Comparison of ENCODE assay signal across 9 cellular contexts in the genomic region with DNA sequence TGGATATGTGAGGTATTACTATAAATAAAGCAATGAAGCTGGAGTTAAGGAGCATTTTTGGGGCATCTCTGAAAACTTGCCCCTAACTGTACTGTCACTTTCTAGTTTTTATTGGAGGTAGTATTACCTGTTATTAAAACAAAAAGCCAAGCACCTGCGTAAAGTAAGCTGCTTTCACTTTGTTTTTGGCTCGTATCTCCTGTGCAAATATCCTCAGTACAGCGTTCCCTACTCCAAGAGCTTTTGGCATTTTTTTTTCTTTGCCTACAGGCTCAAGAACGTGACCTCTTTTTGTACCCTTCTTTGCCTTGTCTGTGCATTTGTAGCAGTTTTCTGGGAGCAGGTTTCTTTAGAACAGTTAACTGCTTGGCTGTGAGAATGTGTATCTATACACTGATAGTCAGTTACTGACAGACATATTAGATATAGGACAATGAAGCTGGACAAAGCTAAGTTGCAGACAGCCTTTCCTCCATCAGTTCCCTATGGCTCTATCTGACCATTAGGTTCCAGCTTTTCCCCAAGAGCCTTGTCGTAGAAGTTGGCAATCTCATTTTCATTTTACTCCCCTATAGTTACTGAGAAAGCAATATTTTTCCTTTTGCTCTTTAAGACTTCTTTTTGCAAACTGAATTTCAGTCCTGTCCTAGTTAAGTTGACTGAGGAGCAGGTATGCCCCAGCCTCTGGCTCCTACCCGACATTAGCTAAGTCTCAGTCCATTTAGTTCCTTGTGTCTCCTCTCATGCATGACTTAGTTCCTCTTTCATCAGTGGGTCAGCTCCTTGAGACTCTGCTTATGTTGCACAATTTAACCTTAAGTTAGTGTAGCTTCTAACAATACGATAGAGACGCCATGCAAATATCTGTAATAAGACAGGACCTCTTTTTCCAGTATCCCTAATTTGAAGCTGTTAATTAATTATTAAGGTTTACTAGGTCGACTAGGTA. TPM values are rescaled to one million over a fixed set of nuclear protein-coding genes. Genes with fewer than 3 reads are reported as not detected.
DNase-seq lines count a peak whose midpoint lies in the region; ATAC-seq and TF ChIP-seq lines count a peak whose summit lies in the region.
"Had no signal": no experiment of that assay in that cellular context is flagged by ENCODE, and none has a peak within 500 bp of the region (broad histone marks: within the 10 kb centered on the region; RNA-seq: fewer than 3 reads in every experiment).

No MANE protein-coding gene starts in this region.

- TF ChIP-seq POLR2A in NB4 (IDR thresholded peaks at IDR 0.05; ENCODE audit: extremely low read depth, insufficient read length): no peak

- peaks cover 12 to 23% (median 21%) of the 10 kb centered on the region in 3 experiments; a peak in 6 of 7 replicates for H3K36me3 Mint-ChIP-seq in H9 (ENCODE audit: insufficient read depth in 1 of 3, low read depth in 3 of 3)

- no peak overlapping the region for H3K4ac ChIP-seq in H9 (ENCODE audit: low read depth, low read length)

- H3K18ac ChIP-seq in H9 (ENCODE audit: insufficient read length, low read depth, low read length): no peak overlapping the region

- no peak overlapping the region for H2BK5ac ChIP-seq in H9 (ENCODE audit: insufficient read length, low read length)

- H3K27me3 ChIP-seq in parathyroid adenoma (ENCODE audit: control insufficient read depth, insufficient read depth, low read length) (no peaks in the 10 kb centered on the region), H9 (ENCODE audit: insufficient read depth, low read length) (no peaks in the 10 kb centered on the region)

- no peak overlapping the region for H2BK120ac ChIP-seq in H9 (ENCODE audit: low read depth, low read length, poor library complexity, severe bottlenecking)

- H3K9ac ChIP-seq in parathyroid adenoma: no peak overlapping the region
- no peak overlapping the region for H3K9ac ChIP-seq in H9 (ENCODE audit: extremely low read depth, insufficient read length, low read length)
- H3K9ac ChIP-seq: GM23248 had no signal

- no peak overlapping the region for H4K8ac ChIP-seq in H9 (replicated peaks; ENCODE audit: insufficient read length, low read depth, low read length)

- peak overlapping the region; percentile 38 for H3K4me2 ChIP-seq in parathyroid adenoma (ENCODE audit: low read length)
- no peak overlapping the region for H3K4me2 ChIP-seq in H9 (ENCODE audit: insufficient read depth, insufficient read length, low read length)

- H3K56ac ChIP-seq in H9 (ENCODE audit: insufficient read length, low read depth, low read length): no peak overlapping the region

- H3K27ac ChIP-seq in parathyroid adenoma: peak overlapping the region; percentile 66
- H3K27ac ChIP-seq in H9 (ENCODE audit: insufficient read length, low read depth, low read length): no peak overlapping the region
- H3K27ac ChIP-seq: GM23248 had no signal

- H3K79me1 ChIP-seq in H9 (ENCODE audit: insufficient read depth, low read depth, low read length, poor library complexity, severe bottlenecking): no peaks in the 10 kb centered on the region

- H2AFZ ChIP-seq in parathyroid adenoma: peak overlapping the region; percentile 33
- H2AFZ ChIP-seq in H9 (ENCODE audit: low read length): no peak overlapping the region
- H2AFZ ChIP-seq: GM23248 had no signal

- H3K4me3 Mint-ChIP-seq in H9: no peak overlapping the region

- H3K9me3 Mint-ChIP-seq in H9: peaks cover 0 to 35% of the 10 kb centered on the region in 2 experiments; a peak in 2 of 5 replicates

- no peak overlapping the region for H2BK15ac ChIP-seq in H9 (ENCODE audit: low read depth, low read length)

- H2AK5ac ChIP-seq in H9 (ENCODE audit: insufficient read length, low read length): no peak overlapping the region

- ATAC-seq in GM19023 (IDR thresholded peaks at IDR 0.05; ENCODE audit: unreplicated experiment) (peak; percentile 100), HG02852 (IDR thresholded peaks at IDR 0.05; ENCODE audit: unreplicated experiment) (peak; percentile 99)

- no peak overlapping the region for H3K23ac ChIP-seq in H9 (ENCODE audit: insufficient read length, low read depth, low read length)

- WGBS in H9 (ENCODE audit: extremely low coverage, insufficient read length, low lambda C conversion rate): no CpG with 5 or more reads among the region's 9 CpGs

- no peak overlapping the region for H3K27ac Mint-ChIP-seq in H9

- no peak overlapping the region for H3K14ac ChIP-seq in H9 (ENCODE audit: insufficient read depth, low read length)

- no peak overlapping the region for H4K91ac ChIP-seq in H9 (ENCODE audit: insufficient read length, low read depth, low read length)

- TF ChIP-seq CTCF in NB4 (IDR thresholded peaks at IDR 0.05; ENCODE audit: low read depth, low read length) (no peak), parathyroid adenoma (IDR thresholded peaks at IDR 0.05) (no peak), H9 (conservative IDR thresholded peaks at IDR 0.05) (no peak)

- H4K20me1 ChIP-seq in H9 (ENCODE audit: control insufficient read depth, insufficient read depth, insufficient read length): no peaks in the 10 kb centered on the region

- H3K4me3 ChIP-seq in NB4 (ENCODE audit: low read depth, low read length): no peak overlapping the region
- H3K4me3 ChIP-seq in parathyroid adenoma (ENCODE audit: low read depth, low read length): no peak overlapping the region
- H3K4me3 ChIP-seq: GM23248 had no signal

- DNase-seq in NB4 (ENCODE audit: low read depth): peak; percentile 77
- DNase-seq in superior temporal gyrus (ENCODE audit: extremely low spot score): no peak
- DNase-seq in NCI-H146 treated with DMSO at 0.1 percent for 48 hours (lab: John Stamatoyannopoulos, UW; ENCODE audit: unreplicated experiment): no peak
- DNase-seq in mucosa of gallbladder (ENCODE audit: low spot score): no peak
- DNase-seq in H9: no peak
- DNase-seq: GM23248 had no signal

- H3K4me1 ChIP-seq in parathyroid adenoma (peaks cover 2% of the 10 kb centered on the region), H9 (ENCODE audit: insufficient read depth, low read length) (no peaks in the 10 kb centered on the region)

- no peaks in the 10 kb centered on the region for H3K9me3 ChIP-seq in parathyroid adenoma (ENCODE audit: control insufficient read depth, low read length)
- H3K9me3 ChIP-seq in H9 (ENCODE audit: control insufficient read depth, low read depth, low read length): no peaks in the 10 kb centered on the region

- H3K36me3 ChIP-seq in parathyroid adenoma (ENCODE audit: control insufficient read depth, insufficient read depth, low read length): no peaks in the 10 kb centered on the region

- H3K79me2 ChIP-seq in parathyroid adenoma: no peaks in the 10 kb centered on the region
- no peaks in the 10 kb centered on the region for H3K79me2 ChIP-seq in H9 (ENCODE audit: insufficient read depth, low read length)

- no peak overlapping the region for H2BK20ac ChIP-seq in H9 (ENCODE audit: low read depth, low read length, poor library complexity, severe bottlenecking)

- H3K4me1 Mint-ChIP-seq in H9: no peaks in the 10 kb centered on the region

- H2BK12ac ChIP-seq in H9 (ENCODE audit: insufficient read length, low read depth, low read length): no peak overlapping the region

- H4K5ac ChIP-seq in H9 (ENCODE audit: insufficient read length, low read depth, low read length): no peak overlapping the region

- H3T11ph ChIP-seq in H9 (ENCODE audit: low read length): no peak overlapping the region

- no peaks in the 10 kb centered on the region for H3K27me3 Mint-ChIP-seq in H9 (ENCODE audit: low read depth)

- H3K23me2 ChIP-seq in H9 (ENCODE audit: insufficient read length, low read depth, low read length, poor library complexity, severe bottlenecking): no peaks in the 10 kb centered on the region

RNA-seq across cellular contexts. Expression of a gene that starts 15.3 kb away (rescaled TPM):
- total RNA-seq in mucosa of gallbladder (18.7 TPM), H9 (2021) (38.8 and 42.8 TPM in 2 replicates)
